17 cellular contexts compared by ENCODE assay signal in the genomic region with DNA sequence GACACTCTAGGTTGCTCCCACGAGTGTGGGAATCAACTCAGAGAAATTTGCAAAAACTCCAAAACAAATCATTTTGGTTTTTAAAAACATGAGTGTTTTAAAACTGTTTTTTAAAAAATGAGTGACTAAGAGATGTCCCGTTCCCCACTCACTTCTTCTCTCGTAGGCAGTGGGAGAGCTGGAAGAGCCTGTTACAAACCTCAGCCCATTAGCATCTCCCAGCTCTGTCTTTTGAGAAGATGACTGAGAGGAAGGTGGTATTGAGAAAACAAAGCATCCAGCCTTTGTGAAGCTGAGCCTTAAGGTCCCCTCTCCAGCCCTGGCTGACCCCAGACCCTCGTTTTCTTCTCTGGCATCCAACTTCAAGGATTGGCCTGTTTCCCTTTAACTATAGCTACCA. TPM values are rescaled to one million over a fixed set of nuclear protein-coding genes. Genes with fewer than 3 reads are reported as not detected.
DNase-seq lines count a peak whose midpoint lies in the region; ATAC-seq, FAIRE-seq and TF ChIP-seq lines count a peak whose summit lies in the region.
"Had no signal": no experiment of that assay in that cellular context is flagged by ENCODE, and none has a peak within 500 bp of the region (broad histone marks: within the 10 kb centered on the region; RNA-seq: fewer than 3 reads in every experiment).

No MANE protein-coding gene starts in this region.

- peak overlapping the region; percentile 36; the same call in 1 of the 2 replicates for H2BK20ac ChIP-seq in IMR-90 (ENCODE audit: low read depth, low read length)

- H3K4me1 ChIP-seq in A549 (peaks cover 65% of the 10 kb centered on the region), IMR-90 (ENCODE audit: control insufficient read depth, insufficient read depth, low read length) (peaks cover 26% of the 10 kb centered on the region), sigmoid colon (peaks cover 0 to 19% (median 15%) of the 10 kb centered on the region in 4 donors), upper lobe of right lung (peaks cover 10% of the 10 kb centered on the region)

- no peak overlapping the region for H4K5ac ChIP-seq in IMR-90 (ENCODE audit: low read depth, low read length)

- H3K18ac ChIP-seq in IMR-90 (ENCODE audit: low read depth, low read length), result no peak overlapping the region

- H3K9me1 ChIP-seq in IMR-90 (ENCODE audit: insufficient read depth, low read length), result peaks cover 20% of the 10 kb centered on the region

- no TSS peak for BruUV-seq in IMR-90 (replicated peaks; lab: Mats Ljungman, UMichigan)

- peaks cover 35% of the 10 kb centered on the region for H3K4me1 Mint-ChIP-seq in chondrocyte (ENCODE audit: low read depth)
- H3K4me1 Mint-ChIP-seq: CD4-positive, alpha-beta memory T cell had no signal

- no peaks in the 10 kb centered on the region for H3K27me3 Mint-ChIP-seq in chondrocyte (ENCODE audit: low read depth)
- H3K27me3 Mint-ChIP-seq: B cell had no signal

- no peak overlapping the region for H3K4me3 ChIP-seq in A549
- no peak overlapping the region for H3K4me3 ChIP-seq in IMR-90 (ENCODE audit: insufficient read depth, low read depth, low read length)
- H3K4me3 ChIP-seq in sigmoid colon, result no peak overlapping the region
- H3K4me3 ChIP-seq in upper lobe of right lung, result no peak overlapping the region

- H3K56ac ChIP-seq in IMR-90 (ENCODE audit: extremely low read depth, insufficient read depth, low read length), result no peak overlapping the region

- H4K8ac ChIP-seq in IMR-90 (ENCODE audit: low read depth in 2 of 2, low read length in 2 of 2), result no peak overlapping the region

- POLR2A ChIA-PET in A549 (lab: Yijun Ruan, JAX), result no interaction called here
- POLR2A ChIA-PET in IMR-90 (lab: Charles Lee; ENCODE audit: unreplicated experiment), result no interaction called here

- no peak overlapping the region for H3K4me2 ChIP-seq in A549
- no peak overlapping the region for H3K4me2 ChIP-seq in IMR-90 (ENCODE audit: low read depth, low read length)

- H3K79me1 ChIP-seq in IMR-90 (ENCODE audit: low read depth in 1 of 2, low read length in 2 of 2), result peaks cover 0 to 12% of the 10 kb centered on the region in 2 experiments; a peak in 1 of 4 replicates

- H3K23ac ChIP-seq in IMR-90 (ENCODE audit: low read depth, low read length), result no peak overlapping the region

- H3K4ac ChIP-seq in IMR-90 (ENCODE audit: low read depth, low read length), result no peak overlapping the region; the same call in 1 of the 2 replicates

- peak overlapping the region; percentile 35; the same call in 1 of the 3 replicates for H2BK15ac ChIP-seq in IMR-90 (ENCODE audit: low read depth, low read length)

- no peaks in the 10 kb centered on the region for H3K9me3 Mint-ChIP-seq in chondrocyte (ENCODE audit: low read depth)
- H3K9me3 Mint-ChIP-seq: CD4-positive, alpha-beta memory T cell had no signal

- H3K36me3 ChIP-seq in IMR-90 (ENCODE audit: control insufficient read depth, insufficient read depth, low read length) (no peaks in the 10 kb centered on the region), sigmoid colon (no peaks in the 10 kb centered on the region), upper lobe of right lung (no peaks in the 10 kb centered on the region)

- DNase-seq in A549 (ENCODE audit: low read depth in 1 of 2, low spot score in 1 of 2) (no peak), IMR-90 (no peak), chondrocyte (ENCODE audit: low spot score) (peak; percentile 37), sigmoid colon (peak; percentile 10), upper lobe of right lung (no peak)
- DNase-seq in stimulated activated CD4-positive, alpha-beta T cell treated with anti-CD3 and anti-CD28 coated beads, Interleukin-4, amount 100 ng/mL, for 4 hours, result no peak
- DNase-seq: 8988T; ACHN; C1 segment of cervical spinal cord; CD4-positive, alpha-beta memory T cell; GF-D8; HCEC 1CT; KBM-7 had no signal

- no peak overlapping the region for H3K27ac Mint-ChIP-seq in chondrocyte (ENCODE audit: unreplicated experiment)
- H3K27ac Mint-ChIP-seq: B cell had no signal

- H3K9me3 ChIP-seq in A549 (no peaks in the 10 kb centered on the region), IMR-90 (ENCODE audit: control insufficient read depth, insufficient read depth, low read length) (no peaks in the 10 kb centered on the region), sigmoid colon (no peaks in the 10 kb centered on the region), upper lobe of right lung (no peaks in the 10 kb centered on the region)

- H2AFZ ChIP-seq in IMR-90 (replicated peaks; ENCODE audit: low read length, poor library complexity), result no peak overlapping the region

- TF ChIP-seq RAD21 in A549 (conservative IDR thresholded peaks at IDR 0.05 in 1 of 2, IDR thresholded peaks at IDR 0.05 in 1 of 2), result no peak
- no peak for TF ChIP-seq RAD21 in IMR-90 (IDR thresholded peaks at IDR 0.05; ENCODE audit: low read length)

- intact Hi-C loops in IMR-90 (cut with micrococcal nuclease) (no loop called here), sigmoid colon (cut with DNase I) (no loop called here), upper lobe of right lung (cut with DNase I) (no loop called here)

- peaks cover 5% of the 10 kb centered on the region; the same call in 1 of the 2 replicates for H4K20me1 ChIP-seq in IMR-90 (ENCODE audit: insufficient read depth, low read length)

- no peaks in the 10 kb centered on the region for H3K36me3 Mint-ChIP-seq in chondrocyte (ENCODE audit: low read depth)
- H3K36me3 Mint-ChIP-seq: CD4-positive, alpha-beta memory T cell had no signal

- H2AK5ac ChIP-seq in IMR-90 (ENCODE audit: low read depth, low read length), result 0 out of 2 replicates have a peak overlapping the region, but pooled peaks have one; percentile 25

- dilution Hi-C loops in IMR-90 (cut with HindIII; ENCODE audit: low sequenced_read_pairs, unreplicated experiment), result no loop called here

- WGBS in A549 (ENCODE audit: missing lambda C conversion rate), result 72% methylated on average over 4 of the region's 4 CpGs
- WGBS in IMR-90 (ENCODE audit: extremely low coverage in 2 of 2, insufficient read length in 1 of 2), 2 experiments, result 20% methylated on average over 1 of the region's 4 CpGs; no CpG with 5 or more reads in 1 of the 2 experiments
- 73 to 83% methylated on average over 4 of the region's 4 CpGs for WGBS in sigmoid colon, 2 donors

- no peak overlapping the region for H2BK120ac ChIP-seq in IMR-90 (ENCODE audit: low read depth, low read length)

- H3K27ac ChIP-seq in A549, result peak overlapping the region; percentile 85 to 92
- H3K27ac ChIP-seq in IMR-90 (ENCODE audit: insufficient read depth, low read length), result no peak overlapping the region
- H3K27ac ChIP-seq in sigmoid colon, result peak overlapping the region in 1 of 4 donors; percentile 29
- no peak overlapping the region for H3K27ac ChIP-seq in upper lobe of right lung
- H3K27ac ChIP-seq: HL-60 had no signal

- H2AK9ac ChIP-seq in IMR-90 (replicated peaks; ENCODE audit: low read depth, low read length, poor library complexity), result no peak overlapping the region

- no peak overlapping the region for H3K9ac ChIP-seq in IMR-90 (ENCODE audit: low read depth, low read length)

- no peak for FAIRE-seq in A549 (lab: Jason Lieb, UNC)
- FAIRE-seq: GM19239 had no signal

- no peak overlapping the region for H3K4me3 Mint-ChIP-seq in chondrocyte (ENCODE audit: unreplicated experiment)
- H3K4me3 Mint-ChIP-seq: B cell; CD4-positive, alpha-beta memory T cell had no signal

- H3K14ac ChIP-seq in IMR-90 (replicated peaks; ENCODE audit: low read depth, low read length), result no peak overlapping the region

- TF ChIP-seq CTCF in A549 (IDR thresholded peaks at IDR 0.05) (no peak), IMR-90 (conservative IDR thresholded peaks at IDR 0.05; ENCODE audit: low read depth, low read length) (no peak), chondrocyte (IDR thresholded peaks at IDR 0.05) (no peak), sigmoid colon (IDR thresholded peaks at IDR 0.05) (no peak), upper lobe of right lung (IDR thresholded peaks at IDR 0.05) (no peak)

- H2BK5ac ChIP-seq in IMR-90 (ENCODE audit: low read depth, low read length, poor library complexity, severe bottlenecking), result no peak overlapping the region

- CTCF ChIA-PET in A549 (lab: Yijun Ruan, JAX) (interaction anchor here (0.8 to 3.5 kb wide), 2 partner anchors 15 to 69 kb away, joined by 5 to 25 read pairs; no protein-coding TSS in a partner anchor), IMR-90 (lab: Yijun Ruan, JAX) (no interaction called here)

- TF ChIP-seq POLR2A in A549 (IDR thresholded peaks at IDR 0.05; ENCODE audit: low read length) (no peak), IMR-90 (IDR thresholded peaks at IDR 0.05; ENCODE audit: low read depth, low read length) (no peak), sigmoid colon (IDR thresholded peaks at IDR 0.05) (no peak)

- no peak for ATAC-seq in A549
- no peak for ATAC-seq in IMR-90 (ENCODE audit: low read depth)
- no peak for ATAC-seq in upper lobe of right lung
- no peak for ATAC-seq in HG03108 (IDR thresholded peaks at IDR 0.05; ENCODE audit: unreplicated experiment)

- H3K27me3 ChIP-seq in IMR-90 (ENCODE audit: control insufficient read depth, insufficient read depth, low read length) (no peaks in the 10 kb centered on the region), sigmoid colon (peaks cover 18 to 59% (median 27%) of the 10 kb centered on the region in 3 donors), upper lobe of right lung (peaks cover 14% of the 10 kb centered on the region)

- in situ Hi-C loops in IMR-90 (cut with MboI; ENCODE audit: low sequenced_read_pairs), result loop anchor here (25.0 kb wide), 1 partner anchor 97 kb away; no protein-coding TSS in a partner anchor

- peak overlapping the region; percentile 14; the same call in 1 of the 2 replicates for H4K91ac ChIP-seq in IMR-90 (ENCODE audit: insufficient read depth, low read depth, low read length)

- no peak for TF ChIP-seq EP300 in A549 (IDR thresholded peaks at IDR 0.05)
- TF ChIP-seq EP300 in sigmoid colon (IDR thresholded peaks at IDR 0.05), result no peak

TF ChIP-seq in A549, 52 proteins besides CTCF, POLR2A, EP300 and RAD21 (continues in another document):
- no peak for TF ChIP-seq ZC3H11A (IDR thresholded peaks at IDR 0.05)
- no peak for TF ChIP-seq BHLHE40 (IDR thresholded peaks at IDR 0.05; ENCODE audit: low read depth, low read length)

TF ChIP-seq in IMR-90, 13 proteins besides CTCF, POLR2A, EP300 and RAD21:
- TF ChIP-seq CEBPB (IDR thresholded peaks at IDR 0.05; ENCODE audit: low read depth, low read length), result no peak
TF ChIP-seq in IMR-90: peak in this region for 0.

RNA-seq across cellular contexts. Expression of a gene that starts 4.7 kb away (rescaled TPM):
- polyA plus RNA-seq in A549 (2011; rRNA removed), result 6.9 and 8.2 TPM in 2 replicates
- 7.3 and 11.1 TPM in 2 replicates for polyA plus RNA-seq in A549 (2012; cell fraction: cytosol; rRNA removed)
- 24.2 and 33.7 TPM in 2 replicates for polyA plus RNA-seq in A549 (2012; cell fraction: nucleus; rRNA removed)
- polyA plus RNA-seq in A549 (2017; fragmentation: RNase III; extraction: RNeasy Plus Mini Kit Qiagen cat#74134 plus additional on column Dnase treatment), result 4.0 to 7.1 TPM (median 4.4 TPM) in 3 replicates
- 24.1 and 27.2 TPM in 2 replicates for polyA minus RNA-seq in A549 (2011; rRNA and poly(A)+ RNA removed)
- total RNA-seq in IMR-90 (2012; rRNA removed), result 2.5 and 2.8 TPM in 2 replicates
- 3.3 and 3.8 TPM in 2 replicates for polyA plus RNA-seq in IMR-90 (2012; rRNA removed)
- polyA plus RNA-seq in IMR-90 (2012; cell fraction: cytosol; rRNA removed), result 2.2 and 3.2 TPM in 2 replicates
- 13.5 and 13.8 TPM in 2 replicates for polyA plus RNA-seq in IMR-90 (2012; cell fraction: nucleus; rRNA removed; ENCODE audit: low replicate concordance)
- 0.80 to 4.0 TPM (median 3.7 TPM) in 3 replicates for total RNA-seq in chondrocyte
- total RNA-seq in sigmoid colon, result 1 to 10 TPM; 2.7 to 4.6 (median 3.6) TPM
- 1 to 10 TPM in 2 of 3 donors, under 1 TPM in 1; 0.23 to 2.1 (median 1.2) TPM for polyA plus RNA-seq in sigmoid colon
- total RNA-seq in upper lobe of right lung, result 6.1 TPM

Comparison
In these comparisons a context has a peak if more than half of its experiments do, and no peak if none do; other contexts are left out.
1. DNase-seq: peak in chondrocyte (single experiment) and sigmoid colon (single experiment); none in A549 (0 of 2), IMR-90 (single experiment), upper lobe of right lung (single experiment) and stimulated activated CD4-positive, alpha-beta T cell treated with anti-CD3 and anti-CD28 coated beads, Interleukin-4, amount 100 ng/mL, for 4 hours (0 of 2).
2. H3K27ac ChIP-seq: peak in A549 (2 of 2); none in IMR-90 (single experiment) and upper lobe of right lung (single experiment).